ENCODE assay signal across 8 cellular contexts in genomic region chr3:16264174-16264707, GRCh38. TPM values are rescaled to one million over a fixed set of nuclear protein-coding genes. Genes with fewer than 3 reads are reported as not detected.
DNase-seq lines count a peak whose midpoint lies in the region; ATAC-seq and TF ChIP-seq lines count a peak whose summit lies in the region.

No MANE protein-coding gene starts in this region.

- CTCF ChIA-PET in OCI-LY7 (lab: Charles Lee; ENCODE audit: unreplicated experiment) = interaction anchor here (1.1 kb wide), 1 partner anchor 12 kb away, joined by 3 read pairs; no protein-coding TSS in a partner anchor

- DNase-seq in left ventricle myocardium inferior = no peak
- DNase-seq in left cardiac atrium = no peak
- no peak for DNase-seq in OCI-LY7 (ENCODE audit: low spot score)
- no peak for DNase-seq in endothelial cell (ENCODE audit: low spot score)
- DNase-seq in DMS114 treated with DMSO at 0.1 percent for 48 hours (lab: John Stamatoyannopoulos, UW; ENCODE audit: unreplicated experiment) = no peak
- no peak for DNase-seq in NCI-H2196 treated with DMSO at 0.1 percent for 48 hours (lab: John Stamatoyannopoulos, UW; ENCODE audit: unreplicated experiment)
- DNase-seq in iPS-NIHi7 (ENCODE audit: extremely low spot score) = no peak

- H3K9me3 Mint-ChIP-seq in endothelial cell (ENCODE audit: unreplicated experiment) = no peaks in the 10 kb centered on the region

- intact Hi-C loops in left ventricle myocardium inferior (cut with micrococcal nuclease) (no loop called here), left cardiac atrium (cut with DNase I) (no loop called here), OCI-LY7 (cut with micrococcal nuclease; ENCODE audit: unreplicated experiment) (no loop called here)

- peak overlapping the region; percentile 98 for H3K4me3 Mint-ChIP-seq in endothelial cell (ENCODE audit: unreplicated experiment)

- H3K9me2 ChIP-seq in OCI-LY7 (ENCODE audit: insufficient read depth, low read length) = no peaks in the 10 kb centered on the region

- no peak for ATAC-seq in left cardiac atrium

- H3K36me3 ChIP-seq in left ventricle myocardium inferior = peaks cover 17% of the 10 kb centered on the region
- H3K36me3 ChIP-seq in OCI-LY7 (ENCODE audit: insufficient read depth, low read length) = peaks cover 22% of the 10 kb centered on the region; the same call in 1 of the 2 replicates
- no peaks in the 10 kb centered on the region for H3K36me3 ChIP-seq in parathyroid adenoma (ENCODE audit: control insufficient read depth, insufficient read depth, low read length)

- POLR2A ChIA-PET in OCI-LY7 (lab: Charles Lee) = interaction anchor here (0.7 to 1.5 kb wide), 12 partner anchors 10 to 931 kb away, joined by 3 to 5 read pairs (median 3); no protein-coding TSS in a partner anchor

- peak overlapping the region; percentile 79 for H3K4me2 ChIP-seq in OCI-LY7 (ENCODE audit: low read length)
- peak overlapping the region; percentile 90 for H3K4me2 ChIP-seq in parathyroid adenoma (ENCODE audit: low read length)

- BruUV-seq in OCI-LY7 (replicated peaks; lab: Mats Ljungman, UMichigan) = TSS peak; percentile 79

- H2AFZ ChIP-seq in OCI-LY7 (ENCODE audit: low read length) (peak overlapping the region; percentile 75), parathyroid adenoma (peak overlapping the region; percentile 97)

- peaks cover 6% of the 10 kb centered on the region for H3K36me3 Mint-ChIP-seq in endothelial cell (ENCODE audit: low read depth, unreplicated experiment)

- H4K20me1 ChIP-seq in OCI-LY7 (ENCODE audit: insufficient read depth, low read length) = no peaks in the 10 kb centered on the region

- H3K9me3 ChIP-seq in left ventricle myocardium inferior (replicated peaks) = no peaks in the 10 kb centered on the region
- no peaks in the 10 kb centered on the region for H3K9me3 ChIP-seq in OCI-LY7 (ENCODE audit: low read length)
- H3K9me3 ChIP-seq in parathyroid adenoma (ENCODE audit: control insufficient read depth, low read length) = no peaks in the 10 kb centered on the region

- H3K4me3 ChIP-seq in left ventricle myocardium inferior (peak overlapping the region; percentile 92), OCI-LY7 (ENCODE audit: low read depth, low read length, poor library complexity, severe bottlenecking) (peak overlapping the region; percentile 91), parathyroid adenoma (ENCODE audit: low read depth, low read length) (peak overlapping the region; percentile 93)

- H3K4me1 Mint-ChIP-seq in endothelial cell (ENCODE audit: unreplicated experiment) = peaks cover 22% of the 10 kb centered on the region

- peak overlapping the region; percentile 98 for H3K27ac Mint-ChIP-seq in endothelial cell (ENCODE audit: unreplicated experiment)

- H3K27me3 ChIP-seq in left ventricle myocardium inferior (ENCODE audit: low read depth) = no peaks in the 10 kb centered on the region
- no peaks in the 10 kb centered on the region for H3K27me3 ChIP-seq in parathyroid adenoma (ENCODE audit: control insufficient read depth, insufficient read depth, low read length)

- H3K27me3 Mint-ChIP-seq in endothelial cell (ENCODE audit: unreplicated experiment) = no peaks in the 10 kb centered on the region

- H3K9ac ChIP-seq in parathyroid adenoma = peak overlapping the region; percentile 75

- H3K4me1 ChIP-seq in left ventricle myocardium inferior (peaks cover 65% of the 10 kb centered on the region), OCI-LY7 (ENCODE audit: insufficient read depth, low read length, poor library complexity, severe bottlenecking) (peaks cover 35% of the 10 kb centered on the region), parathyroid adenoma (peaks cover 4% of the 10 kb centered on the region)

- H3K79me2 ChIP-seq in OCI-LY7 (ENCODE audit: insufficient read depth, low read depth, low read length) = peaks cover 58% of the 10 kb centered on the region
- H3K79me2 ChIP-seq in parathyroid adenoma = peaks cover 6% of the 10 kb centered on the region

- H3K27ac ChIP-seq in left ventricle myocardium inferior (replicated peaks) (peak overlapping the region; percentile 96), OCI-LY7 (ENCODE audit: low read depth, low read length, poor library complexity, severe bottlenecking) (peak overlapping the region; percentile 26), parathyroid adenoma (peak overlapping the region; percentile 87)

- no peak for TF ChIP-seq CTCF in left ventricle myocardium inferior (IDR thresholded peaks at IDR 0.05; ENCODE audit: borderline replicate concordance)
- TF ChIP-seq CTCF in OCI-LY7 (conservative IDR thresholded peaks at IDR 0.05; ENCODE audit: low read length) = no peak
- no peak for TF ChIP-seq CTCF in endothelial cell (IDR thresholded peaks at IDR 0.05; ENCODE audit: unreplicated experiment)
- no peak for TF ChIP-seq CTCF in parathyroid adenoma (IDR thresholded peaks at IDR 0.05)

RNA-seq across cellular contexts. Expression of gene DPH3, which starts 0.5 kb away (rescaled TPM):
- total RNA-seq in left ventricle myocardium inferior = 25.9 TPM
- total RNA-seq in left cardiac atrium = 10 to 100 TPM; 18.5 to 22.1 TPM
- 4.8 and 7.3 TPM in 2 replicates for total RNA-seq in OCI-LY7 (2014; rRNA removed; shearing (Covaris generic))
- 14.4 and 19.0 TPM in 2 replicates for total RNA-seq in OCI-LY7 (2022)
- 33.3 TPM for total RNA-seq in endothelial cell (ENCODE audit: unreplicated experiment)

RNA-seq across cellular contexts. Expression of gene OXNAD1, which starts 0.8 kb away (rescaled TPM):
- total RNA-seq in left ventricle myocardium inferior (20.2 TPM), left cardiac atrium (10 to 100 TPM; 12.8 to 15.4 TPM), OCI-LY7 (2022) (18.1 and 22.0 TPM in 2 replicates), endothelial cell (ENCODE audit: unreplicated experiment) (10.9 TPM)
- 16.6 and 18.7 TPM in 2 replicates for total RNA-seq in OCI-LY7 (2014; rRNA removed; shearing (Covaris generic))

Comparison
In these comparisons a context has a peak if more than half of its experiments do, and no peak if none do; other contexts are left out.
1. H3K27ac ChIP-seq: peak in every context shown above with its lines; median percentile 96 in left ventricle myocardium inferior; 87 in parathyroid adenoma; 26 in OCI-LY7.